ENCODE assay signal across 10 cellular contexts in genomic region chr3:69353492-69353891, GRCh38. TPM values are rescaled to one million over a fixed set of nuclear protein-coding genes. Genes with fewer than 3 reads are reported as not detected.
DNase-seq lines count a peak whose midpoint lies in the region; ATAC-seq and TF ChIP-seq lines count a peak whose summit lies in the region.
"Had no signal": no experiment of that assay in that cellular context is flagged by ENCODE, and none has a peak within 500 bp of the region (broad histone marks: within the 10 kb centered on the region; RNA-seq: fewer than 3 reads in every experiment).

No MANE protein-coding gene starts in this region.

- H3K36me3 ChIP-seq in right lobe of liver (no peaks in the 10 kb centered on the region), transverse colon (no peaks in the 10 kb centered on the region), A673 (ENCODE audit: insufficient read depth, low read length, poor library complexity, severe bottlenecking) (no peaks in the 10 kb centered on the region)

- BruUV-seq in A673 (replicated peaks; lab: Mats Ljungman, UMichigan): no TSS peak

- no peaks in the 10 kb centered on the region for H3K36me3 Mint-ChIP-seq in activated T-cell treated with anti-CD3 and anti-CD28 coated beads, Interleukin-2, amount 50 U/mL, for 72 hours (ENCODE audit: insufficient read depth in 2 of 2)
- no peaks in the 10 kb centered on the region for H3K36me3 Mint-ChIP-seq in activated naive CD8-positive, alpha-beta T cell treated with anti-CD3 and anti-CD28 coated beads, Interleukin-2, amount 50 U/mL, for 24 hours (ENCODE audit: low read depth)

- no peaks in the 10 kb centered on the region for H3K9me3 ChIP-seq in right lobe of liver
- no peaks in the 10 kb centered on the region for H3K9me3 ChIP-seq in transverse colon
- no peaks in the 10 kb centered on the region for H3K9me3 ChIP-seq in A673 (ENCODE audit: low read depth, low read length, poor library complexity, severe bottlenecking)

- ATAC-seq in activated T-cell treated with anti-CD3 and anti-CD28 coated beads, Interleukin-2, amount 50 U/mL, for 72 hours (replicated peaks in 1 of 2): peak in 1 of 2 donors; percentile 25
- ATAC-seq in activated naive CD8-positive, alpha-beta T cell treated with anti-CD3 and anti-CD28 coated beads, Interleukin-2, amount 50 U/mL, for 24 hours: no peak
- ATAC-seq in right lobe of liver (peak; percentile 70 to 86 (median 78)), HG03460 (IDR thresholded peaks at IDR 0.05; ENCODE audit: unreplicated experiment) (no peak)

- H3K4me3 Mint-ChIP-seq in activated T-cell treated with anti-CD3 and anti-CD28 coated beads, Interleukin-2, amount 50 U/mL, for 72 hours: peak overlapping the region; percentile 70 to 72
- peak overlapping the region; percentile 68 for H3K4me3 Mint-ChIP-seq in activated naive CD8-positive, alpha-beta T cell treated with anti-CD3 and anti-CD28 coated beads, Interleukin-2, amount 50 U/mL, for 24 hours
- H3K4me3 Mint-ChIP-seq: neural crest cell had no signal

- TF ChIP-seq POLR2A in right lobe of liver (IDR thresholded peaks at IDR 0.05) (no peak), transverse colon (IDR thresholded peaks at IDR 0.05) (peak; percentile 16)

- H3K27ac ChIP-seq in right lobe of liver (peak overlapping the region in 1 of 3 donors; percentile 70), transverse colon (peak overlapping the region; percentile 31 to 50 (median 36)), A673 (ENCODE audit: low read depth, low read length, poor library complexity, severe bottlenecking) (no peak overlapping the region)

- POLR2A ChIA-PET in A673 (lab: Charles Lee; ENCODE audit: low non-redundant PET): no interaction called here

- in situ Hi-C loops in transverse colon (cut with MboI; ENCODE audit: low pct_ligation_motif_present in 1 of 4, low pct_unique_long_range_greater_than_20kb in 1 of 4, low sequenced_read_pairs in 3 of 4): no loop called here

- DNase-seq in activated T-cell treated with anti-CD3 and anti-CD28 coated beads, Interleukin-2, amount 50 U/mL, for 72 hours: no peak
- DNase-seq in activated T-cell treated with anti-CD3 and anti-CD28 coated beads, Interleukin-2, amount 50 U/mL, for 48 hours: no peak
- no peak for DNase-seq in activated naive CD8-positive, alpha-beta T cell treated with anti-CD3 and anti-CD28 coated beads, Interleukin-2, amount 50 U/mL, for 24 hours
- DNase-seq in right lobe of liver: peak in 2 of 3 donors; percentile 37 to 48
- DNase-seq in transverse colon: no peak
- DNase-seq in DMS 273 (lab: John Stamatoyannopoulos, UW; ENCODE audit: unreplicated experiment): no peak
- no peak for DNase-seq in A673 (ENCODE audit: low spot score)
- DNase-seq: NCI-H2227 treated with DMSO at 0.1 percent for 48 hours had no signal

- H3K4me3 ChIP-seq in right lobe of liver: peak overlapping the region in 2 of 3 donors; percentile 5 to 12
- H3K4me3 ChIP-seq in transverse colon: peak overlapping the region in 1 of 4 donors; percentile 30
- no peak overlapping the region for H3K4me3 ChIP-seq in A673 (ENCODE audit: low read depth, low read length, poor library complexity, severe bottlenecking)

- 39% methylated on average over 16 of the region's 16 CpGs for WGBS in right lobe of liver (ENCODE audit: insufficient coverage, low coverage, low lambda C conversion rate, missing lambda C conversion rate)
- 65 to 80% methylated on average over 16 of the region's 16 CpGs for WGBS in transverse colon (ENCODE audit: low coverage in 1 of 2), 2 donors

- intact Hi-C loops in right lobe of liver (cut with DNase I) (no loop called here), transverse colon (cut with DNase I; ENCODE audit: low total_unique reads) (no loop called here), A673 (cut with micrococcal nuclease; ENCODE audit: unreplicated experiment) (no loop called here)

- no peaks in the 10 kb centered on the region for H3K9me3 Mint-ChIP-seq in activated T-cell treated with anti-CD3 and anti-CD28 coated beads, Interleukin-2, amount 50 U/mL, for 72 hours
- H3K9me3 Mint-ChIP-seq in activated naive CD8-positive, alpha-beta T cell treated with anti-CD3 and anti-CD28 coated beads, Interleukin-2, amount 50 U/mL, for 24 hours: peaks cover 2% of the 10 kb centered on the region
- H3K9me3 Mint-ChIP-seq: neural crest cell had no signal

- no peaks in the 10 kb centered on the region for H3K27me3 ChIP-seq in right lobe of liver
- no peaks in the 10 kb centered on the region for H3K27me3 ChIP-seq in transverse colon
- no peaks in the 10 kb centered on the region for H3K27me3 ChIP-seq in A673 (replicated peaks; ENCODE audit: insufficient read depth, low read depth, low read length, poor library complexity)

- H3K4me1 Mint-ChIP-seq in activated T-cell treated with anti-CD3 and anti-CD28 coated beads, Interleukin-2, amount 50 U/mL, for 72 hours (ENCODE audit: low read depth): peaks cover 28% of the 10 kb centered on the region
- H3K4me1 Mint-ChIP-seq in activated naive CD8-positive, alpha-beta T cell treated with anti-CD3 and anti-CD28 coated beads, Interleukin-2, amount 50 U/mL, for 24 hours: peaks cover 14% of the 10 kb centered on the region

- TF ChIP-seq EP300 in transverse colon (IDR thresholded peaks at IDR 0.05; ENCODE audit: low read depth): no peak

- H3K4me1 ChIP-seq in right lobe of liver (no peaks in the 10 kb centered on the region), transverse colon (peaks cover 0 to 4% (median 0%) of the 10 kb centered on the region in 4 donors), A673 (ENCODE audit: insufficient read depth, low read length, poor library complexity, severe bottlenecking) (no peaks in the 10 kb centered on the region)

- CTCF ChIA-PET in A673 (lab: Charles Lee): no interaction called here

- TF ChIP-seq CTCF in right lobe of liver (IDR thresholded peaks at IDR 0.05) (no peak), transverse colon (IDR thresholded peaks at IDR 0.05) (no peak), A673 (conservative IDR thresholded peaks at IDR 0.05; ENCODE audit: low read depth, low read length) (no peak)

- H3K27me3 Mint-ChIP-seq in activated T-cell treated with anti-CD3 and anti-CD28 coated beads, Interleukin-2, amount 50 U/mL, for 72 hours (ENCODE audit: low read depth): peaks cover 39% of the 10 kb centered on the region
- peaks cover 33% of the 10 kb centered on the region for H3K27me3 Mint-ChIP-seq in activated naive CD8-positive, alpha-beta T cell treated with anti-CD3 and anti-CD28 coated beads, Interleukin-2, amount 50 U/mL, for 24 hours

- H3K27ac Mint-ChIP-seq in activated T-cell treated with anti-CD3 and anti-CD28 coated beads, Interleukin-2, amount 50 U/mL, for 72 hours: no peak overlapping the region
- peak overlapping the region; percentile 29 for H3K27ac Mint-ChIP-seq in activated naive CD8-positive, alpha-beta T cell treated with anti-CD3 and anti-CD28 coated beads, Interleukin-2, amount 50 U/mL, for 24 hours

RNA-seq across cellular contexts. Expression of gene FRMD4B, which starts 32.4 kb away (rescaled TPM):
- total RNA-seq in activated T-cell treated with anti-CD3 and anti-CD28 coated beads, Interleukin-2, amount 50 U/mL, for 72 hours: 10 to 100 TPM; 40.4 to 77.7 TPM
- 10 to 100 TPM in 5 of 6 experiments, 1 to 10 TPM in 1; 9.2 to 21.0 (median 12.3) TPM for total RNA-seq in right lobe of liver
- 10 to 100 TPM; 15.5 to 36.7 (median 26.0) TPM for total RNA-seq in transverse colon
- 0.21 and 0.33 TPM in 2 replicates for total RNA-seq in A673 (2021)

Comparison
In these comparisons a context has a peak if more than half of its experiments do, and no peak if none do; other contexts are left out.
1. ATAC-seq: peak in right lobe of liver (4 of 4); none in activated naive CD8-positive, alpha-beta T cell treated with anti-CD3 and anti-CD28 coated beads, Interleukin-2, amount 50 U/mL, for 24 hours (single experiment) and HG03460 (single experiment).
2. DNase-seq: peak in right lobe of liver (2 of 3); none in activated T-cell treated with anti-CD3 and anti-CD28 coated beads, Interleukin-2, amount 50 U/mL, for 72 hours (0 of 2), activated T-cell treated with anti-CD3 and anti-CD28 coated beads, Interleukin-2, amount 50 U/mL, for 48 hours (0 of 2), activated naive CD8-positive, alpha-beta T cell treated with anti-CD3 and anti-CD28 coated beads, Interleukin-2, amount 50 U/mL, for 24 hours (single experiment), transverse colon (single experiment), DMS 273 (single experiment) and A673 (single experiment).